ENCODE assay signal across 8 cellular contexts in genomic region chr2:74178211-74179062, GRCh38. TPM values are rescaled to one million over a fixed set of nuclear protein-coding genes. Genes with fewer than 3 reads are reported as not detected.
DNase-seq lines count a peak whose midpoint lies in the region; ATAC-seq, FAIRE-seq and TF ChIP-seq lines count a peak whose summit lies in the region.

Gene MOB1A (minus strand): TSS chr2:74178879. CDS start chr2:74178674, 205 bp downstream.

- no peak for FAIRE-seq in D721Med (lab: Jason Lieb, UNC)

- ATAC-seq in GM21526 (IDR thresholded peaks at IDR 0.05; ENCODE audit: low FRiP score, unreplicated experiment), result peak; percentile 72

- DNase-seq in D721Med (ENCODE audit: insufficient read length, low spot score), result peak; percentile 70
- peak; percentile 90 for DNase-seq in HuH-7.5 (ENCODE audit: low spot score)
- peak; percentile 100 for DNase-seq in OCI-LY7 (ENCODE audit: low spot score)
- peak; percentile 96 for DNase-seq in activated T-cell treated with anti-CD3 and anti-CD28 coated beads for 1 hour (ENCODE audit: low read depth)
- peak; percentile 98 for DNase-seq in endothelial cell (ENCODE audit: low spot score)
- DNase-seq in midbrain (lab: John Stamatoyannopoulos, UW), result peak; percentile 97
- peak; percentile 92 to 95 for DNase-seq in stimulated activated CD8-positive, alpha-beta memory T cell treated with anti-CD3 and anti-CD28 coated beads, Interleukin-2, amount 100 ng/mL, for 1 hour (ENCODE audit: low read depth in 2 of 2)

- TF ChIP-seq CTCF in D721Med (IDR thresholded peaks at IDR 0.05; ENCODE audit: insufficient read depth, missing control alignments) (no peak), OCI-LY7 (conservative IDR thresholded peaks at IDR 0.05; ENCODE audit: low read length) (no peak), endothelial cell (IDR thresholded peaks at IDR 0.05; ENCODE audit: unreplicated experiment) (no peak)

- H2AFZ ChIP-seq in OCI-LY7 (ENCODE audit: low read length), result peak within 1 kb of the TSS; percentile 22; the same call in 1 of the 2 replicates

- H3K79me2 ChIP-seq in OCI-LY7 (ENCODE audit: insufficient read depth, low read depth, low read length), result peaks cover 58% of the 10 kb centered on the region

- peak within 1 kb of the TSS; percentile 97 for H3K4me3 Mint-ChIP-seq in endothelial cell (ENCODE audit: unreplicated experiment)

- peaks cover 8% of the 10 kb centered on the region for H3K36me3 Mint-ChIP-seq in endothelial cell (ENCODE audit: low read depth, unreplicated experiment)

- peaks cover 15% of the 10 kb centered on the region for H3K4me1 Mint-ChIP-seq in endothelial cell (ENCODE audit: unreplicated experiment)

- peaks cover 3% of the 10 kb centered on the region for H3K27me3 Mint-ChIP-seq in endothelial cell (ENCODE audit: unreplicated experiment)

- peak within 1 kb of the TSS; percentile 84 for H3K4me3 ChIP-seq in OCI-LY7 (ENCODE audit: low read depth, low read length, poor library complexity, severe bottlenecking)

- H3K9me3 ChIP-seq in OCI-LY7 (ENCODE audit: low read length), result peaks cover 16% of the 10 kb centered on the region; the same call in 1 of the 2 replicates

- H3K9me2 ChIP-seq in OCI-LY7 (ENCODE audit: insufficient read depth, low read length), result no peaks in the 10 kb centered on the region

- peaks cover 59% of the 10 kb centered on the region for H3K4me1 ChIP-seq in OCI-LY7 (ENCODE audit: insufficient read depth, low read length, poor library complexity, severe bottlenecking)

- no peaks in the 10 kb centered on the region for H3K9me3 Mint-ChIP-seq in endothelial cell (ENCODE audit: unreplicated experiment)

- peak within 1 kb of the TSS; percentile 95 for H3K27ac Mint-ChIP-seq in endothelial cell (ENCODE audit: unreplicated experiment)

- peak within 1 kb of the TSS; percentile 87 for H3K4me2 ChIP-seq in OCI-LY7 (ENCODE audit: low read length)

- CTCF ChIA-PET in OCI-LY7 (lab: Charles Lee; ENCODE audit: unreplicated experiment), result interaction anchor here (0.6 to 1.5 kb wide), 4 partner anchors 13 to 97 kb away, joined by 3 to 8 read pairs (median 4); partner anchors contain the start of gene MTHFD2

- H4K20me1 ChIP-seq in OCI-LY7 (ENCODE audit: insufficient read depth, low read length), result peaks cover 19% of the 10 kb centered on the region

- BruUV-seq in OCI-LY7 (replicated peaks; lab: Mats Ljungman, UMichigan), result no TSS peak

- POLR2A ChIA-PET in OCI-LY7 (lab: Charles Lee), result interaction anchor here (0.6 to 5.8 kb wide), 17 partner anchors 9 to 431 kb away, joined by 3 to 118 read pairs (median 5); partner anchors contain the start of gene MTHFD2

- intact Hi-C loops in OCI-LY7 (cut with micrococcal nuclease; ENCODE audit: unreplicated experiment), result loop anchor here (1.0 kb wide), 1 partner anchor 21 kb away; no protein-coding TSS in a partner anchor

- peaks cover 42% of the 10 kb centered on the region for H3K36me3 ChIP-seq in OCI-LY7 (ENCODE audit: insufficient read depth, low read length)

- peak within 1 kb of the TSS; percentile 90 for H3K27ac ChIP-seq in OCI-LY7 (ENCODE audit: low read depth, low read length, poor library complexity, severe bottlenecking)

RNA-seq across cellular contexts. Expression of gene MOB1A, which starts in this region (rescaled TPM):
- total RNA-seq in OCI-LY7 (2014; rRNA removed; shearing (Covaris generic)), result 79.1 and 110 TPM in 2 replicates
- total RNA-seq in OCI-LY7 (2022) (144 and 149 TPM in 2 replicates), endothelial cell (ENCODE audit: unreplicated experiment) (85.3 TPM)

Comparison
In these comparisons a context has a peak if more than half of its experiments do, and no peak if none do; other contexts are left out.
1. Peak in every context shown above with its lines: DNase-seq, ATAC-seq, H3K4me3 ChIP-seq and H3K27ac ChIP-seq.